9 cellular contexts compared by ENCODE assay signal in genomic region chr14:22982013-22982476, GRCh38. TPM values are rescaled to one million over a fixed set of nuclear protein-coding genes. Genes with fewer than 3 reads are reported as not detected.
DNase-seq lines count a peak whose midpoint lies in the region; ATAC-seq and TF ChIP-seq lines count a peak whose summit lies in the region.
"Had no signal": no experiment of that assay in that cellular context is flagged by ENCODE, and none has a peak within 500 bp of the region (broad histone marks: within the 10 kb centered on the region; RNA-seq: fewer than 3 reads in every experiment).

No MANE protein-coding gene starts in this region.

- DNase-seq in left cardiac atrium (no peak), gastrocnemius medialis (no peak), erythroblast (lab: John Stamatoyannopoulos, UW) (no peak)
- DNase-seq in stimulated activated naive CD4-positive, alpha-beta T cell treated with Interleukin-2 at 50 U/mL for 16 hours (lab: John Stamatoyannopoulos, UW) = no peak
- no peak for DNase-seq in natural killer cell treated with Interleukin-12 subunit alpha and Interleukin-12 subunit beta and Interleukin-15 and Interleukin-18, amount 100 ng/mL, for 72 hours (ENCODE audit: low spot score)

- no peaks in the 10 kb centered on the region for H3K9me3 ChIP-seq in gastrocnemius medialis

- in situ Hi-C loops in gastrocnemius medialis (cut with MboI; ENCODE audit: low sequenced_read_pairs in 4 of 4) = no loop called here

- intact Hi-C loops in left cardiac atrium (cut with DNase I) = loop anchor here in 1 of 2 donors (10.0 kb wide), 1 partner anchor 47 kb away; no protein-coding TSS in a partner anchor
- intact Hi-C loops in gastrocnemius medialis (cut with DNase I; ENCODE audit: low total_unique reads) = loop anchor here (2.0 to 10.0 kb wide), 2 partner anchors 203 to 425 kb away; partner anchors contain the start of gene SLC7A8

- H3K27ac Mint-ChIP-seq in natural killer cell treated with Interleukin-12 subunit alpha and Interleukin-12 subunit beta and Interleukin-15 and Interleukin-18, amount 100 ng/mL, for 72 hours = no peak overlapping the region
- H3K27ac Mint-ChIP-seq: dendritic cell treated with granulocyte-macrophage colony-stimulating factor and Interleukin-4, amounts not matched to agents 40 ng/mL and 50 ng/mL, for 4 days had no signal

- no peak overlapping the region for H3K4me3 Mint-ChIP-seq in natural killer cell treated with Interleukin-12 subunit alpha and Interleukin-12 subunit beta and Interleukin-15 and Interleukin-18, amount 100 ng/mL, for 72 hours
- H3K4me3 Mint-ChIP-seq: dendritic cell treated with granulocyte-macrophage colony-stimulating factor and Interleukin-4, amounts not matched to agents 40 ng/mL and 50 ng/mL, for 4 days had no signal

- TF ChIP-seq CTCF in gastrocnemius medialis (IDR thresholded peaks at IDR 0.05 in 4 of 5, conservative IDR thresholded peaks at IDR 0.05 in 1 of 5) = no peak

- ATAC-seq in GM18907 (IDR thresholded peaks at IDR 0.05; ENCODE audit: unreplicated experiment) (peak; percentile 9), SK-N-SH treated with all-trans-retinoic acid at 6 μM for 48 hours (peak; percentile 6; the same call in 2 of the 3 replicates), left cardiac atrium (peak; percentile 2 to 3), gastrocnemius medialis (no peak), GM21390 (IDR thresholded peaks at IDR 0.05; ENCODE audit: unreplicated experiment) (no peak)
- no peak for ATAC-seq in natural killer cell treated with Interleukin-12 subunit alpha and Interleukin-12 subunit beta and Interleukin-15 and Interleukin-18, amount 100 ng/mL, for 72 hours

- peaks cover 3 to 21% of the 10 kb centered on the region in 2 donors for H3K4me1 ChIP-seq in gastrocnemius medialis

- TF ChIP-seq POLR2A in gastrocnemius medialis (IDR thresholded peaks at IDR 0.05) (no peak), erythroblast (IDR thresholded peaks at IDR 0.05; ENCODE audit: low read length) (no peak)

- peaks cover 11 to 19% of the 10 kb centered on the region in 2 donors for H3K27me3 Mint-ChIP-seq in natural killer cell treated with Interleukin-12 subunit alpha and Interleukin-12 subunit beta and Interleukin-15 and Interleukin-18, amount 100 ng/mL, for 72 hours

- H3K9me3 Mint-ChIP-seq in natural killer cell treated with Interleukin-12 subunit alpha and Interleukin-12 subunit beta and Interleukin-15 and Interleukin-18, amount 100 ng/mL, for 72 hours = no peaks in the 10 kb centered on the region
- H3K9me3 Mint-ChIP-seq: dendritic cell treated with granulocyte-macrophage colony-stimulating factor and Interleukin-4, amounts not matched to agents 40 ng/mL and 50 ng/mL, for 4 days had no signal

- H3K36me3 ChIP-seq in gastrocnemius medialis = no peaks in the 10 kb centered on the region

- H3K4me3 ChIP-seq in gastrocnemius medialis = peak overlapping the region; percentile 59 to 83 (median 71)

- H3K27ac ChIP-seq in gastrocnemius medialis = peak overlapping the region; percentile 45 to 68 (median 54)

- peaks cover 26 to 32% (median 32%) of the 10 kb centered on the region in 3 donors for H3K27me3 ChIP-seq in gastrocnemius medialis

- H3K36me3 Mint-ChIP-seq in natural killer cell treated with Interleukin-12 subunit alpha and Interleukin-12 subunit beta and Interleukin-15 and Interleukin-18, amount 100 ng/mL, for 72 hours = no peaks in the 10 kb centered on the region

- peaks cover 0 to 5% of the 10 kb centered on the region in 2 donors for H3K4me1 Mint-ChIP-seq in natural killer cell treated with Interleukin-12 subunit alpha and Interleukin-12 subunit beta and Interleukin-15 and Interleukin-18, amount 100 ng/mL, for 72 hours (ENCODE audit: low read depth in 2 of 2)

TF ChIP-seq in SK-N-SH treated with all-trans-retinoic acid at 6 μM for 48 hours, 23 proteins besides CTCF, POLR2A, EP300 and RAD21:
- no peak for TF ChIP-seq ZNF70 (CRISPR knock-in tag; IDR thresholded peaks at IDR 0.05)
- TF ChIP-seq ISL1 (CRISPR knock-in tag; IDR thresholded peaks at IDR 0.05) = no peak
- TF ChIP-seq BACH2 (CRISPR knock-in tag; IDR thresholded peaks at IDR 0.05; ENCODE audit: borderline replicate concordance) = no peak
- no peak for TF ChIP-seq ZC3H10 (CRISPR knock-in tag; IDR thresholded peaks at IDR 0.05)
- TF ChIP-seq PPARA (CRISPR knock-in tag; IDR thresholded peaks at IDR 0.05; ENCODE audit: borderline replicate concordance) = no peak
- no peak for TF ChIP-seq ZNF8 (CRISPR knock-in tag; IDR thresholded peaks at IDR 0.05)
- no peak for TF ChIP-seq RARB (CRISPR knock-in tag; IDR thresholded peaks at IDR 0.05)
- TF ChIP-seq PATZ1 (CRISPR knock-in tag; IDR thresholded peaks at IDR 0.05; ENCODE audit: borderline replicate concordance) = no peak

RNA-seq across cellular contexts. Expression of gene AJUBA, which starts 0.3 kb away (rescaled TPM):
- 1 to 10 TPM; 7.0 to 8.0 TPM for total RNA-seq in left cardiac atrium
- total RNA-seq in gastrocnemius medialis = 1 to 10 TPM in 2 of 4 donors, under 1 TPM in 2; 0.46 to 5.0 (median 1.9) TPM
- total RNA-seq in natural killer cell treated with Interleukin-12 subunit alpha and Interleukin-12 subunit beta and Interleukin-15 and Interleukin-18, amount 100 ng/mL, for 72 hours = 1 to 10 TPM in 1 of 2 donors, under 1 TPM in 1; 0.17 to 2.1 TPM

RNA-seq across cellular contexts. Expression of gene HAUS4, which starts 25.2 kb away (rescaled TPM):
- total RNA-seq in left cardiac atrium (10 to 100 TPM; 17.2 to 23.9 TPM), gastrocnemius medialis (10 to 100 TPM; 12.9 to 34.6 (median 17.1) TPM)
- total RNA-seq in natural killer cell treated with Interleukin-12 subunit alpha and Interleukin-12 subunit beta and Interleukin-15 and Interleukin-18, amount 100 ng/mL, for 72 hours = 10 to 100 TPM; 34.4 to 56.8 TPM

RNA-seq across cellular contexts. Expression of gene C14orf93, which starts 27.9 kb away (rescaled TPM):
- total RNA-seq in left cardiac atrium (1 to 10 TPM; 3.9 to 4.7 TPM), gastrocnemius medialis (10 to 100 TPM in 1 of 4 donors, 1 to 10 TPM in 3; 3.7 to 16.2 (median 6.7) TPM)
- total RNA-seq in natural killer cell treated with Interleukin-12 subunit alpha and Interleukin-12 subunit beta and Interleukin-15 and Interleukin-18, amount 100 ng/mL, for 72 hours = 10 to 100 TPM in 1 of 2 donors, 1 to 10 TPM in 1; 2.8 to 10.8 TPM

RNA-seq across cellular contexts. Expression of gene PSMB5, which starts 52.7 kb away (rescaled TPM):
- total RNA-seq in left cardiac atrium (100 to 1,000 TPM in 1 of 2 donors, 10 to 100 TPM in 1; 98.1 to 114 TPM), gastrocnemius medialis (100 to 1,000 TPM; 304 to 543 (median 486) TPM)
- total RNA-seq in natural killer cell treated with Interleukin-12 subunit alpha and Interleukin-12 subunit beta and Interleukin-15 and Interleukin-18, amount 100 ng/mL, for 72 hours = 100 to 1,000 TPM; 102 to 121 TPM

RNA-seq across cellular contexts. Expression of gene PRMT5, which starts 52.9 kb away (rescaled TPM):
- total RNA-seq in left cardiac atrium (10 to 100 TPM; 46.9 to 48.6 TPM), gastrocnemius medialis (10 to 100 TPM; 67.2 to 83.2 (median 78.6) TPM)
- total RNA-seq in natural killer cell treated with Interleukin-12 subunit alpha and Interleukin-12 subunit beta and Interleukin-15 and Interleukin-18, amount 100 ng/mL, for 72 hours = 100 to 1,000 TPM; 108 to 171 TPM

Comparison
In these comparisons a context has a peak if more than half of its experiments do, and no peak if none do; other contexts are left out.
1. ATAC-seq: peak in GM18907 (single experiment), SK-N-SH treated with all-trans-retinoic acid at 6 μM for 48 hours (single experiment) and left cardiac atrium (2 of 2); none in gastrocnemius medialis (0 of 2), GM21390 (single experiment) and natural killer cell treated with Interleukin-12 subunit alpha and Interleukin-12 subunit beta and Interleukin-15 and Interleukin-18, amount 100 ng/mL, for 72 hours (0 of 2).